ENCODE assay signal across 8 cellular contexts in genomic region chr1:53328009-53328489, GRCh38. TPM values are rescaled to one million over a fixed set of nuclear protein-coding genes. Genes with fewer than 3 reads are reported as not detected.
DNase-seq lines count a peak whose midpoint lies in the region; ATAC-seq and TF ChIP-seq lines count a peak whose summit lies in the region.

TSS of gene LRP8 (minus strand) at chr1:53328070. CDS start at chr1:53327912, 158 bp downstream.

- no peaks in the 10 kb centered on the region for H3K79me2 ChIP-seq in osteoblast (ENCODE audit: insufficient read depth, low read length)

- H3K27me3 ChIP-seq in Caco-2 (replicated peaks; ENCODE audit: control insufficient read depth, insufficient read depth, low read length) = no peaks in the 10 kb centered on the region
- no peaks in the 10 kb centered on the region for H3K27me3 ChIP-seq in SJCRH30
- H3K27me3 ChIP-seq in gastroesophageal sphincter = no peaks in the 10 kb centered on the region
- no peaks in the 10 kb centered on the region for H3K27me3 ChIP-seq in osteoblast (ENCODE audit: insufficient read depth, low read length)
- no peaks in the 10 kb centered on the region for H3K27me3 ChIP-seq in thymus (ENCODE audit: control insufficient read depth, insufficient read depth)

- CTCF ChIA-PET in Caco-2 (lab: Charles Lee) = no interaction called here

- no peaks in the 10 kb centered on the region for H3K9me3 ChIP-seq in Caco-2
- H3K9me3 ChIP-seq in SJCRH30 (replicated peaks) = no peaks in the 10 kb centered on the region
- H3K9me3 ChIP-seq in gastroesophageal sphincter = no peaks in the 10 kb centered on the region
- H3K9me3 ChIP-seq in osteoblast (ENCODE audit: low read depth, low read length) = no peaks in the 10 kb centered on the region
- H3K9me3 ChIP-seq in thymus (ENCODE audit: control insufficient read depth) = no peaks in the 10 kb centered on the region

- no peak for TF ChIP-seq EP300 in gastroesophageal sphincter (IDR thresholded peaks at IDR 0.05)

- BruUV-seq in Caco-2 (replicated peaks; lab: Mats Ljungman, UMichigan) = no TSS peak

- no peak for TF ChIP-seq POLR2A in gastroesophageal sphincter (IDR thresholded peaks at IDR 0.05)

- no peaks in the 10 kb centered on the region for H3K9me3 Mint-ChIP-seq in Caco-2 (ENCODE audit: unreplicated experiment)

- H3K4me1 ChIP-seq in Caco-2 (peaks cover 33% of the 10 kb centered on the region), SJCRH30 (no peaks in the 10 kb centered on the region), gastroesophageal sphincter (peaks cover 0 to 36% (median 10%) of the 10 kb centered on the region in 3 donors), osteoblast (ENCODE audit: insufficient read depth, low read length) (peaks cover 19% of the 10 kb centered on the region), thymus (ENCODE audit: control insufficient read depth, insufficient read depth, low read length) (peaks cover 6% of the 10 kb centered on the region)

- no peaks in the 10 kb centered on the region for H3K27me3 Mint-ChIP-seq in Caco-2 (ENCODE audit: insufficient read depth, unreplicated experiment)

- POLR2A ChIA-PET in Caco-2 (lab: Charles Lee) = no interaction called here

- H3K27ac ChIP-seq in SJCRH30 (peak within 1 kb of the TSS; percentile 75), gastroesophageal sphincter (peak within 1 kb of the TSS in 3 of 4 donors; percentile 62 to 72 (median 72)), osteoblast (ENCODE audit: low read depth, low read length) (no peak within 1 kb of the TSS), thymus (ENCODE audit: low read depth) (peak within 1 kb of the TSS; percentile 38)

- TF ChIP-seq CTCF in Caco-2 (IDR thresholded peaks at IDR 0.05; ENCODE audit: insufficient read depth in 1 of 2, low read depth in 1 of 2, low read length in 1 of 2, severe bottlenecking in 1 of 2, unreplicated experiment in 1 of 2) (no peak), gastroesophageal sphincter (IDR thresholded peaks at IDR 0.05) (no peak), osteoblast (IDR thresholded peaks at IDR 0.05; ENCODE audit: extremely low read depth, low read depth, low read length) (no peak)

- H3K4me3 Mint-ChIP-seq in Caco-2 (ENCODE audit: unreplicated experiment) = peak within 1 kb of the TSS; percentile 81

- peaks cover 22% of the 10 kb centered on the region for H3K36me3 Mint-ChIP-seq in Caco-2 (ENCODE audit: insufficient read depth, unreplicated experiment)

- 20% methylated on average over 2 of the region's 50 CpGs; no CpG with 5 or more reads in 1 of the 2 donors for WGBS in gastroesophageal sphincter (ENCODE audit: low coverage in 1 of 2), 2 donors
- 4% methylated on average over 50 of the region's 50 CpGs for WGBS in thymus

- no peaks in the 10 kb centered on the region for H4K20me1 ChIP-seq in osteoblast (ENCODE audit: insufficient read depth, low read length)

- peak within 1 kb of the TSS; percentile 91 for H3K4me2 ChIP-seq in osteoblast (ENCODE audit: insufficient read depth, low read length)

- peaks cover 25% of the 10 kb centered on the region for H3K4me1 Mint-ChIP-seq in Caco-2 (ENCODE audit: low read depth, unreplicated experiment)

- DNase-seq in Caco-2 (peak; percentile 62 to 73), KBM-7 (peak; percentile 54), SJCRH30 (peak; percentile 73 to 80), osteoblast (ENCODE audit: insufficient read length, low spot score, missing footprints) (peak; percentile 99)
- DNase-seq in activated gamma-delta T cell treated with anti-CD3 and anti-CD28 coated beads, Interleukin-2, amount 50 U/mL, for 16 hours (ENCODE audit: low read depth) = peak; percentile 60

- ATAC-seq in GM21447 (IDR thresholded peaks at IDR 0.05; ENCODE audit: unreplicated experiment) (peak; percentile 34), gastroesophageal sphincter (peak; percentile 82)

- H3K27ac Mint-ChIP-seq in Caco-2 (ENCODE audit: unreplicated experiment) = peak within 1 kb of the TSS; percentile 93

- peak within 1 kb of the TSS; percentile 93 for H2AFZ ChIP-seq in osteoblast (ENCODE audit: low read length)

- in situ Hi-C loops in KBM-7 (cut with MboI; ENCODE audit: low pct_unique_long_range_greater_than_20kb, low sequenced_read_pairs) = no loop called here

- H3K36me3 ChIP-seq in Caco-2 (ENCODE audit: control insufficient read depth, insufficient read depth, low read length) (no peaks in the 10 kb centered on the region), SJCRH30 (no peaks in the 10 kb centered on the region), gastroesophageal sphincter (no peaks in the 10 kb centered on the region), osteoblast (ENCODE audit: insufficient read depth, low read length) (peaks cover 6% of the 10 kb centered on the region), thymus (ENCODE audit: control insufficient read depth, insufficient read depth) (no peaks in the 10 kb centered on the region)

- intact Hi-C loops in Caco-2 (cut with micrococcal nuclease; ENCODE audit: unreplicated experiment) = loop anchor here (5.0 to 10.0 kb wide), 2 partner anchors 34 to 67 kb away; no protein-coding TSS in a partner anchor

- peak within 1 kb of the TSS; percentile 66 for H3K4me3 ChIP-seq in Caco-2 (ENCODE audit: low read depth, low read length)
- H3K4me3 ChIP-seq in SJCRH30 = peak within 1 kb of the TSS; percentile 68
- H3K4me3 ChIP-seq in gastroesophageal sphincter = peak within 1 kb of the TSS; percentile 53 to 78
- peak within 1 kb of the TSS; percentile 80 for H3K4me3 ChIP-seq in osteoblast (ENCODE audit: insufficient read depth, low read length)
- peak within 1 kb of the TSS; percentile 65 for H3K4me3 ChIP-seq in thymus (ENCODE audit: low read length)

RNA-seq across cellular contexts. Expression of gene LRP8, which starts in this region (rescaled TPM):
- total RNA-seq in Caco-2 (2022) (10.8 and 11.8 TPM in 2 replicates), gastroesophageal sphincter (1 to 10 TPM; 1.8 to 3.6 (median 2.2) TPM), osteoblast (8.3 and 11.2 TPM in 2 replicates)
- total RNA-seq in SJCRH30 (2014; rRNA removed; shearing (Covaris generic)) = 17.9 and 21.4 TPM in 2 replicates
- polyA plus RNA-seq in thymus = 1.7 TPM
